Comparison of ENCODE assay signal across 8 cellular contexts in genomic region chr16:27254262-27254811, GRCh38. TPM values are rescaled to one million over a fixed set of nuclear protein-coding genes. Genes with fewer than 3 reads are reported as not detected.
DNase-seq lines count a peak whose midpoint lies in the region; ATAC-seq and TF ChIP-seq lines count a peak whose summit lies in the region.

No MANE protein-coding gene starts in this region.

- intact Hi-C loops in CD4-positive, alpha-beta T cell (cut with DNase I, micrococcal nuclease) = no loop called here
- intact Hi-C loops in IMR-90 (cut with micrococcal nuclease) = no loop called here

- H4K20me1 ChIP-seq in IMR-90 (ENCODE audit: insufficient read depth, low read length) = no peaks in the 10 kb centered on the region

- no peak overlapping the region for H3K4me3 ChIP-seq in IMR-90 (ENCODE audit: insufficient read depth, low read depth, low read length)

- H2AFZ ChIP-seq in IMR-90 (replicated peaks; ENCODE audit: low read length, poor library complexity) = no peak overlapping the region

- in situ Hi-C loops in IMR-90 (cut with MboI; ENCODE audit: low sequenced_read_pairs) = no loop called here

- BruUV-seq in IMR-90 (replicated peaks; lab: Mats Ljungman, UMichigan) = no TSS peak

- H2BK15ac ChIP-seq in IMR-90 (ENCODE audit: low read depth, low read length) = peak overlapping the region; percentile 64

- H3K14ac ChIP-seq in IMR-90 (replicated peaks; ENCODE audit: low read depth, low read length) = peak overlapping the region; percentile 65

- WGBS in IMR-90 (ENCODE audit: extremely low coverage in 2 of 2, insufficient read length in 1 of 2), 2 experiments = no CpG with 5 or more reads among the region's 3 CpGs

- peak overlapping the region; percentile 0 for H3K4me3 Mint-ChIP-seq in CD4-positive, alpha-beta T cell

- H2AK9ac ChIP-seq in IMR-90 (replicated peaks; ENCODE audit: low read depth, low read length, poor library complexity) = no peak overlapping the region

- no peak overlapping the region; the same call in 1 of the 2 replicates for H3K9ac ChIP-seq in IMR-90 (ENCODE audit: low read depth, low read length)

- CTCF ChIA-PET in CD4-positive, alpha-beta T cell (lab: Charles Lee) = interaction anchor here (0.6 to 2.5 kb wide), 10 partner anchors 10 to 114 kb away, joined by 3 to 18 read pairs (median 4); no protein-coding TSS in a partner anchor
- CTCF ChIA-PET in IMR-90 (lab: Yijun Ruan, JAX) = interaction anchor here (0.6 to 1.1 kb wide), 3 partner anchors 11 to 72 kb away, joined by 3 to 4 read pairs (median 3); no protein-coding TSS in a partner anchor

- H3K4me2 ChIP-seq in IMR-90 (ENCODE audit: low read depth, low read length) = no peak overlapping the region

- peak overlapping the region; percentile 75 for H2BK5ac ChIP-seq in IMR-90 (ENCODE audit: low read depth, low read length, poor library complexity, severe bottlenecking)

- H3K4ac ChIP-seq in IMR-90 (ENCODE audit: low read depth, low read length) = peak overlapping the region; percentile 74

- peak overlapping the region; percentile 60 for H4K91ac ChIP-seq in IMR-90 (ENCODE audit: insufficient read depth, low read depth, low read length)

- H4K8ac ChIP-seq in IMR-90 (ENCODE audit: low read depth in 2 of 2, low read length in 2 of 2) = peak overlapping the region; percentile 46 to 66

- H3K36me3 Mint-ChIP-seq in CD4-positive, alpha-beta T cell (ENCODE audit: low read depth) = peaks cover 73% of the 10 kb centered on the region

- peaks cover 74% of the 10 kb centered on the region for H3K4me1 Mint-ChIP-seq in CD4-positive, alpha-beta T cell (ENCODE audit: low read depth)

- H3K36me3 ChIP-seq in IMR-90 (ENCODE audit: control insufficient read depth, insufficient read depth, low read length) = peaks cover 14% of the 10 kb centered on the region

- H3K27ac ChIP-seq in CD4-positive, alpha-beta T cell (ENCODE audit: low read depth, low read length) = no peak overlapping the region
- H3K27ac ChIP-seq in IMR-90 (ENCODE audit: insufficient read depth, low read length) = peak overlapping the region; percentile 77

- TF ChIP-seq RAD21 in IMR-90 (IDR thresholded peaks at IDR 0.05; ENCODE audit: low read length) = no peak

- H3K4me1 ChIP-seq in IMR-90 (ENCODE audit: control insufficient read depth, insufficient read depth, low read length) = peaks cover 34% of the 10 kb centered on the region

- dilution Hi-C loops in IMR-90 (cut with HindIII; ENCODE audit: low sequenced_read_pairs, unreplicated experiment) = no loop called here

- H2BK20ac ChIP-seq in IMR-90 (ENCODE audit: low read depth, low read length) = peak overlapping the region; percentile 53; the same call in 1 of the 2 replicates

- H3K9me1 ChIP-seq in IMR-90 (ENCODE audit: insufficient read depth, low read length) = peaks cover 33% of the 10 kb centered on the region

- peak overlapping the region; percentile 79 for H4K5ac ChIP-seq in IMR-90 (ENCODE audit: low read depth, low read length)

- peak overlapping the region; percentile 39; the same call in 1 of the 2 replicates for H3K18ac ChIP-seq in IMR-90 (ENCODE audit: low read depth, low read length)

- peak overlapping the region; percentile 56 for H3K27ac Mint-ChIP-seq in CD4-positive, alpha-beta T cell

- no peaks in the 10 kb centered on the region for H3K27me3 Mint-ChIP-seq in CD4-positive, alpha-beta T cell

- H2AK5ac ChIP-seq in IMR-90 (ENCODE audit: low read depth, low read length) = peak overlapping the region; percentile 71

- H3K56ac ChIP-seq in IMR-90 (ENCODE audit: extremely low read depth, insufficient read depth, low read length) = no peak overlapping the region

- POLR2A ChIA-PET in CD4-positive, alpha-beta T cell (lab: Charles Lee) = interaction anchor here (0.7 to 2.2 kb wide), 7 partner anchors 11 to 75 kb away, joined by 3 to 9 read pairs (median 4); partner anchors contain the start of gene KDM8
- POLR2A ChIA-PET in IMR-90 (lab: Charles Lee; ENCODE audit: unreplicated experiment) = no interaction called here

- H3K9me3 Mint-ChIP-seq in CD4-positive, alpha-beta T cell = no peaks in the 10 kb centered on the region

- H3K9me3 ChIP-seq in CD4-positive, alpha-beta T cell (ENCODE audit: control insufficient read depth, low read length) = no peaks in the 10 kb centered on the region
- no peaks in the 10 kb centered on the region for H3K9me3 ChIP-seq in IMR-90 (ENCODE audit: control insufficient read depth, insufficient read depth, low read length)

- H2BK120ac ChIP-seq in IMR-90 (ENCODE audit: low read depth, low read length) = peak overlapping the region; percentile 75

- H3K27me3 ChIP-seq in CD4-positive, alpha-beta T cell (ENCODE audit: control insufficient read depth, insufficient read depth, low read length) = no peaks in the 10 kb centered on the region
- no peaks in the 10 kb centered on the region for H3K27me3 ChIP-seq in IMR-90 (ENCODE audit: control insufficient read depth, insufficient read depth, low read length)

- peak; percentile 29 for ATAC-seq in CD4-positive, alpha-beta T cell (ENCODE audit: poor library complexity)
- ATAC-seq in GM21423 (IDR thresholded peaks at IDR 0.05; ENCODE audit: unreplicated experiment) = peak; percentile 76
- ATAC-seq in IMR-90 (ENCODE audit: low read depth) = no peak

- no peak for TF ChIP-seq CTCF in CD4-positive, alpha-beta T cell (IDR thresholded peaks at IDR 0.05)
- no peak for TF ChIP-seq CTCF in IMR-90 (conservative IDR thresholded peaks at IDR 0.05; ENCODE audit: low read depth, low read length)

- no peak for DNase-seq in CD4-positive, alpha-beta T cell
- DNase-seq in IMR-90 = no peak
- peak; percentile 65 for DNase-seq in foreskin melanocyte
- DNase-seq in NCI-H510A treated with DMSO at 0.1 percent for 48 hours (lab: John Stamatoyannopoulos, UW) = no peak
- DNase-seq in HuH-7.5 (ENCODE audit: low spot score) = no peak
- no peak for DNase-seq in occipital lobe (lab: John Stamatoyannopoulos, UW)
- no peak for DNase-seq in mucosa of gallbladder (ENCODE audit: low spot score)

- H3K79me1 ChIP-seq in IMR-90 (ENCODE audit: low read depth in 1 of 2, low read length in 2 of 2) = peaks cover 53 to 62% of the 10 kb centered on the region in 2 experiments

- no peak for TF ChIP-seq POLR2A in IMR-90 (IDR thresholded peaks at IDR 0.05; ENCODE audit: low read depth, low read length)

- H3K23ac ChIP-seq in IMR-90 (ENCODE audit: low read depth, low read length) = peak overlapping the region; percentile 59; the same call in 1 of the 2 replicates

TF ChIP-seq in IMR-90, 13 proteins besides CTCF, POLR2A, EP300 and RAD21:
- no peak for TF ChIP-seq RFX5 (IDR thresholded peaks at IDR 0.05; ENCODE audit: low read depth, low read length)
- no peak for TF ChIP-seq FOS (IDR thresholded peaks at IDR 0.05; ENCODE audit: low read depth, low read length)
- TF ChIP-seq ELK1 (IDR thresholded peaks at IDR 0.05; ENCODE audit: borderline replicate concordance, low read depth, low read length) = no peak
- TF ChIP-seq, protein P1, sequence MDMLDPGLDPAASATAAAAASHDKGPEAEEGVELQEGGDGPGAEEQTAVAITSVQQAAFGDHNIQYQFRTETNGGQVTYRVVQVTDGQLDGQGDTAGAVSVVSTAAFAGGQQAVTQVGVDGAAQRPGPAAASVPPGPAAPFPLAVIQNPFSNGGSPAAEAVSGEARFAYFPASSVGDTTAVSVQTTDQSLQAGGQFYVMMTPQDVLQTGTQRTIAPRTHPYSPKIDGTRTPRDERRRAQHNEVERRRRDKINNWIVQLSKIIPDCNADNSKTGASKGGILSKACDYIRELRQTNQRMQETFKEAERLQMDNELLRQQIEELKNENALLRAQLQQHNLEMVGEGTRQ (IDR thresholded peaks at IDR 0.05; ENCODE audit: low read depth, low read length) = no peak
- TF ChIP-seq CHD1 (IDR thresholded peaks at IDR 0.05; ENCODE audit: low read depth, low read length) = no peak
- no peak for TF ChIP-seq BHLHE40 (IDR thresholded peaks at IDR 0.05; ENCODE audit: low read depth, low read length)

RNA-seq across cellular contexts. Expression of gene NSMCE1, which starts 14.2 kb away (rescaled TPM):
- 10 to 100 TPM; 31.9 to 33.9 TPM for total RNA-seq in CD4-positive, alpha-beta T cell
- total RNA-seq in IMR-90 (2012; rRNA removed) (120 and 130 TPM in 2 replicates), occipital lobe (26.4 TPM), mucosa of gallbladder (72.0 TPM)
- polyA plus RNA-seq in IMR-90 (2012; rRNA removed) = 47.5 and 48.0 TPM in 2 replicates
- polyA plus RNA-seq in IMR-90 (2012; cell fraction: cytosol; rRNA removed) = 36.6 and 48.8 TPM in 2 replicates
- 13.4 and 21.5 TPM in 2 replicates for polyA plus RNA-seq in IMR-90 (2012; cell fraction: nucleus; rRNA removed; ENCODE audit: low replicate concordance)

RNA-seq across cellular contexts. Expression of gene KDM8, which starts 51.0 kb away (rescaled TPM):
- 10 to 100 TPM; 15.1 to 17.3 TPM for total RNA-seq in CD4-positive, alpha-beta T cell
- total RNA-seq in IMR-90 (2012; rRNA removed) = 3.2 and 3.6 TPM in 2 replicates
- polyA plus RNA-seq in IMR-90 (2012; rRNA removed) = 3.8 and 4.3 TPM in 2 replicates
- 2.5 and 3.1 TPM in 2 replicates for polyA plus RNA-seq in IMR-90 (2012; cell fraction: cytosol; rRNA removed)
- 8.7 and 13.5 TPM in 2 replicates for polyA plus RNA-seq in IMR-90 (2012; cell fraction: nucleus; rRNA removed; ENCODE audit: low replicate concordance)
- total RNA-seq in occipital lobe = 1.9 TPM
- total RNA-seq in mucosa of gallbladder = 14.8 TPM

RNA-seq across cellular contexts. Expression of gene IL4R, which starts 59.4 kb away (rescaled TPM):
- total RNA-seq in CD4-positive, alpha-beta T cell = 100 to 1,000 TPM; 145 to 147 TPM
- 6.3 and 8.3 TPM in 2 replicates for total RNA-seq in IMR-90 (2012; rRNA removed)
- polyA plus RNA-seq in IMR-90 (2012; rRNA removed) = 18.7 and 21.5 TPM in 2 replicates
- 10.3 and 18.0 TPM in 2 replicates for polyA plus RNA-seq in IMR-90 (2012; cell fraction: cytosol; rRNA removed)
- 32.7 and 42.5 TPM in 2 replicates for polyA plus RNA-seq in IMR-90 (2012; cell fraction: nucleus; rRNA removed; ENCODE audit: low replicate concordance)
- 1.1 TPM for total RNA-seq in occipital lobe
- total RNA-seq in mucosa of gallbladder = 74.2 TPM
